In genomic region chr10:115956225-115957009, GRCh38 we compare ENCODE assay signal across 35 cellular contexts.
DNase-seq lines count a peak whose midpoint lies in the region; ATAC-seq, FAIRE-seq and TF ChIP-seq lines count a peak whose summit lies in the region.
"Had no signal": no experiment of that assay in that cellular context is flagged by ENCODE, and none has a peak within 500 bp of the region (broad histone marks: within the 10 kb centered on the region; RNA-seq: fewer than 3 reads in every experiment).

No MANE protein-coding gene starts in this region.

- no peak for ATAC-seq in HG02763 (IDR thresholded peaks at IDR 0.05; ENCODE audit: unreplicated experiment)
- ATAC-seq: effector memory CD8-positive, alpha-beta T cell; esophagus mucosa; left cardiac atrium; natural killer cell treated with Interleukin-12 subunit alpha and Interleukin-12 subunit beta and Interleukin-15 and Interleukin-18, amount 100 ng/mL, for 72 hours; psoas muscle; stimulated activated effector memory CD8-positive, alpha-beta T cell treated with anti-CD3 and anti-CD28 coated beads, Interleukin-12 subunit alpha, Interleukin-12 subunit beta, amount 100 ng/mL, for 72 hours had no signal

- no peak overlapping the region for H3K9ac ChIP-seq in adipocyte (ENCODE audit: low read length)

- H3K27ac ChIP-seq in coronary artery: no peak overlapping the region
- H3K27ac ChIP-seq: psoas muscle, transverse colon, WERI-Rb-1 had no signal

- no peaks in the 10 kb centered on the region for H3K36me3 ChIP-seq in adipocyte (ENCODE audit: control insufficient read depth, insufficient read depth, low read length, severe bottlenecking)
- H3K36me3 ChIP-seq: HAP-1, transverse colon, WERI-Rb-1 had no signal

- no peaks in the 10 kb centered on the region for H3K4me1 ChIP-seq in adipocyte (ENCODE audit: control insufficient read depth, insufficient read depth, low read length)
- H3K4me1 ChIP-seq: psoas muscle, transverse colon had no signal

- H3K9me3 ChIP-seq in adipocyte (ENCODE audit: control insufficient read depth, low read length): no peaks in the 10 kb centered on the region
- H3K9me3 ChIP-seq: HAP-1, psoas muscle, transverse colon had no signal

- DNase-seq in EH (ENCODE audit: low read depth) (peak; percentile 67), HK-2 (ENCODE audit: unreplicated experiment) (peak; percentile 33), adipocyte (ENCODE audit: low read depth) (peak; percentile 30), iris pigment epithelial cell (ENCODE audit: low read depth) (peak; percentile 74), frontal cortex (ENCODE audit: low spot score in 2 of 2) (no peak), coronary artery (ENCODE audit: low spot score) (no peak), NCI-H510A treated with DMSO at 0.1 percent for 48 hours (lab: John Stamatoyannopoulos, UW) (no peak)
- DNase-seq: activated CD4-positive, alpha-beta T cell treated with anti-CD3 and anti-CD28 coated beads for 4 hours; activated naive CD8-positive, alpha-beta T cell treated with anti-CD3 and anti-CD28 coated beads for 36 hours; activated T-cell treated with anti-CD3 and anti-CD28 coated beads for 4 hours; caudate nucleus; CD4-positive, alpha-beta memory T cell; cortex of kidney; effector memory CD8-positive, alpha-beta T cell; foreskin melanocyte; left cardiac atrium; NCI-H1105; NCI-H187; NCI-H2171; NK-92 treated with Interleukin-12 subunit alpha and Interleukin-12 subunit beta, amount 100 ng/mL, for 24 hours; occipital lobe; psoas muscle; SHP77; stimulated activated CD4-positive, alpha-beta T cell treated with anti-CD3 and anti-CD28 coated beads, Interleukin-15, amount 100 ng/mL, for 24 hours; SW 1271; T1000; transverse colon; WERI-Rb-1 had no signal

- FAIRE-seq in frontal cortex (lab: Jason Lieb, UNC): no peak
- FAIRE-seq: D721Med, GM12891 had no signal

- no peaks in the 10 kb centered on the region for H3K27me3 ChIP-seq in adipocyte (replicated peaks; ENCODE audit: control insufficient read depth, insufficient read depth, low read length)
- H3K27me3 ChIP-seq: transverse colon had no signal

- H3K4me3 ChIP-seq in adipocyte (ENCODE audit: low read length): no peak overlapping the region
- H3K4me3 ChIP-seq in coronary artery: no peak overlapping the region
- H3K4me3 ChIP-seq: HAP-1, psoas muscle, transverse colon had no signal

- no peak for TF ChIP-seq CTCF in coronary artery (IDR thresholded peaks at IDR 0.05)

Comparison
In these comparisons a context has a peak if more than half of its experiments do, and no peak if none do; other contexts are left out.
1. DNase-seq: peak in EH (single experiment), HK-2 (single experiment), adipocyte (single experiment) and iris pigment epithelial cell (single experiment); none in frontal cortex (0 of 2), coronary artery (single experiment) and NCI-H510A treated with DMSO at 0.1 percent for 48 hours (single experiment).